In genomic region chr3:43692085-43692484, GRCh38 we compare ENCODE assay signal across 8 cellular contexts. TPM values are rescaled to one million over a fixed set of nuclear protein-coding genes. Genes with fewer than 3 reads are reported as not detected.
DNase-seq lines count a peak whose midpoint lies in the region; ATAC-seq, FAIRE-seq and TF ChIP-seq lines count a peak whose summit lies in the region.

No MANE protein-coding gene starts in this region.

- no peaks in the 10 kb centered on the region for H3K9me2 ChIP-seq in MM.1S (replicated peaks; ENCODE audit: insufficient read depth, low read length)

- no peak overlapping the region for H2AFZ ChIP-seq in MM.1S (ENCODE audit: low read length)

- CTCF ChIA-PET in CD8-positive, alpha-beta memory T cell (lab: Charles Lee), result no interaction called here

- in situ Hi-C loops in GM13977 (cut with MboI; ENCODE audit: low pct_unique_long_range_greater_than_20kb, low sequenced_read_pairs, unreplicated experiment), result no loop called here

- FAIRE-seq in frontal cortex (lab: Jason Lieb, UNC), result no peak

- no peaks in the 10 kb centered on the region for H3K9me3 ChIP-seq in CD8-positive, alpha-beta memory T cell (ENCODE audit: low read length)
- no peaks in the 10 kb centered on the region for H3K9me3 ChIP-seq in MM.1S (replicated peaks; ENCODE audit: insufficient read depth, low read length)
- H3K9me3 ChIP-seq in Peyer's patch, result no peaks in the 10 kb centered on the region

- DNase-seq in CD8-positive, alpha-beta memory T cell, result no peak
- DNase-seq in MM.1S (peak; percentile 7), nephron progenitor cell (no peak), Peyer's patch (no peak), HuH-7 (ENCODE audit: low spot score) (no peak), GM13977 (ENCODE audit: low spot score) (no peak), frontal cortex (ENCODE audit: low spot score in 2 of 2) (no peak)
- no peak for DNase-seq in effector memory CD8-positive, alpha-beta T cell

- TF ChIP-seq CTCF in MM.1S (IDR thresholded peaks at IDR 0.05; ENCODE audit: low read length), result no peak
- TF ChIP-seq CTCF in nephron progenitor cell (IDR thresholded peaks at IDR 0.05), result no peak
- TF ChIP-seq CTCF in Peyer's patch (IDR thresholded peaks at IDR 0.05), result no peak
- no peak for TF ChIP-seq CTCF in GM13977 (IDR thresholded peaks at IDR 0.05; ENCODE audit: extremely low read depth, insufficient read depth, missing control alignments)

- H3K27ac Mint-ChIP-seq in CD8-positive, alpha-beta memory T cell, result peak overlapping the region in 4 of 8 donors; percentile 55 to 84 (median 68)
- H3K27ac Mint-ChIP-seq in effector memory CD8-positive, alpha-beta T cell, result peak overlapping the region; percentile 77 to 96
- no peak overlapping the region for H3K27ac Mint-ChIP-seq in nephron progenitor cell

- H4K20me1 ChIP-seq in MM.1S (ENCODE audit: insufficient read depth, low read length), result no peaks in the 10 kb centered on the region

- H3K4me3 Mint-ChIP-seq in CD8-positive, alpha-beta memory T cell, result peak overlapping the region; percentile 29 to 88 (median 79)
- H3K4me3 Mint-ChIP-seq in effector memory CD8-positive, alpha-beta T cell, result peak overlapping the region; percentile 79 to 88
- peak overlapping the region; percentile 86 for H3K4me3 Mint-ChIP-seq in nephron progenitor cell

- ATAC-seq in effector memory CD8-positive, alpha-beta T cell (replicated peaks), result no peak

- peaks cover 20% of the 10 kb centered on the region for H3F3A ChIP-seq in MM.1S (ENCODE audit: insufficient read depth, low read length)

- H3K27me3 ChIP-seq in CD8-positive, alpha-beta memory T cell (ENCODE audit: insufficient read depth, low read length, poor library complexity, severe bottlenecking), result no peaks in the 10 kb centered on the region
- H3K27me3 ChIP-seq in MM.1S (replicated peaks; ENCODE audit: insufficient read depth, low read length) (no peaks in the 10 kb centered on the region), Peyer's patch (no peaks in the 10 kb centered on the region)

- H3K4me3 ChIP-seq in CD8-positive, alpha-beta memory T cell (ENCODE audit: low read length), result peak overlapping the region; percentile 64
- peak overlapping the region; percentile 69 for H3K4me3 ChIP-seq in MM.1S (ENCODE audit: low read length)
- H3K4me3 ChIP-seq in Peyer's patch, result peak overlapping the region in 2 of 4 donors; percentile 80 to 95

- H3K27ac ChIP-seq in CD8-positive, alpha-beta memory T cell (ENCODE audit: low read depth, low read length), result peak overlapping the region; percentile 86
- H3K27ac ChIP-seq in MM.1S (ENCODE audit: low read length) (no peak overlapping the region), Peyer's patch (no peak overlapping the region)

- no peaks in the 10 kb centered on the region for H3K36me3 ChIP-seq in CD8-positive, alpha-beta memory T cell (ENCODE audit: insufficient read depth, low read length)
- H3K36me3 ChIP-seq in MM.1S (replicated peaks; ENCODE audit: insufficient read depth, low read length) (no peaks in the 10 kb centered on the region), Peyer's patch (no peaks in the 10 kb centered on the region)

- H3K4me2 ChIP-seq in MM.1S (ENCODE audit: low read depth, low read length), result peak overlapping the region; percentile 79

- no peak for TF ChIP-seq POLR2A in Peyer's patch (IDR thresholded peaks at IDR 0.05)

- H3K79me2 ChIP-seq in MM.1S (ENCODE audit: low read length), result peaks cover 54% of the 10 kb centered on the region

- POLR2A ChIA-PET in CD8-positive, alpha-beta memory T cell (lab: Charles Lee), result no interaction called here

- H3K9ac ChIP-seq in MM.1S (ENCODE audit: low read length), result peak overlapping the region; percentile 80; the same call in 1 of the 2 replicates

- no peaks in the 10 kb centered on the region for H3K9me3 Mint-ChIP-seq in CD8-positive, alpha-beta memory T cell
- no peaks in the 10 kb centered on the region for H3K9me3 Mint-ChIP-seq in effector memory CD8-positive, alpha-beta T cell
- H3K9me3 Mint-ChIP-seq in nephron progenitor cell, result no peaks in the 10 kb centered on the region

- peaks cover 0 to 3% of the 10 kb centered on the region in 2 donors for H3K27me3 Mint-ChIP-seq in CD8-positive, alpha-beta memory T cell
- no peaks in the 10 kb centered on the region for H3K27me3 Mint-ChIP-seq in effector memory CD8-positive, alpha-beta T cell
- peaks cover 19% of the 10 kb centered on the region for H3K27me3 Mint-ChIP-seq in nephron progenitor cell (ENCODE audit: low read depth, poor library complexity)

- H3K4me1 ChIP-seq in CD8-positive, alpha-beta memory T cell (ENCODE audit: insufficient read depth, low read length), result peaks cover 13% of the 10 kb centered on the region
- peaks cover 20% of the 10 kb centered on the region for H3K4me1 ChIP-seq in MM.1S (ENCODE audit: low read length)
- peaks cover 0 to 14% (median under 1%) of the 10 kb centered on the region in 4 donors for H3K4me1 ChIP-seq in Peyer's patch

- H3K36me3 Mint-ChIP-seq in CD8-positive, alpha-beta memory T cell, result peaks cover 0 to 5% (median 1%) of the 10 kb centered on the region in 3 donors
- peaks cover 18% of the 10 kb centered on the region for H3K36me3 Mint-ChIP-seq in effector memory CD8-positive, alpha-beta T cell (ENCODE audit: insufficient read depth)
- H3K36me3 Mint-ChIP-seq in nephron progenitor cell (ENCODE audit: low read depth), result peaks cover 11% of the 10 kb centered on the region

- peaks cover 33 to 40% (median 37%) of the 10 kb centered on the region in 3 donors for H3K4me1 Mint-ChIP-seq in CD8-positive, alpha-beta memory T cell
- peaks cover 15 to 27% of the 10 kb centered on the region in 2 donors for H3K4me1 Mint-ChIP-seq in effector memory CD8-positive, alpha-beta T cell (ENCODE audit: low read depth in 2 of 2)
- peaks cover 41% of the 10 kb centered on the region for H3K4me1 Mint-ChIP-seq in nephron progenitor cell

RNA-seq across cellular contexts. Expression of gene ABHD5, which starts 1.3 kb away (rescaled TPM):
- total RNA-seq in CD8-positive, alpha-beta memory T cell, result 10 to 100 TPM; 17.0 to 18.0 TPM
- 6.8 TPM for polyA plus RNA-seq in CD8-positive, alpha-beta memory T cell
- total RNA-seq in Peyer's patch (10 to 100 TPM; 12.4 to 50.6 (median 22.8) TPM), frontal cortex (26.1 TPM)
